ENCODE assay signal across 13 cellular contexts in the genomic region with DNA sequence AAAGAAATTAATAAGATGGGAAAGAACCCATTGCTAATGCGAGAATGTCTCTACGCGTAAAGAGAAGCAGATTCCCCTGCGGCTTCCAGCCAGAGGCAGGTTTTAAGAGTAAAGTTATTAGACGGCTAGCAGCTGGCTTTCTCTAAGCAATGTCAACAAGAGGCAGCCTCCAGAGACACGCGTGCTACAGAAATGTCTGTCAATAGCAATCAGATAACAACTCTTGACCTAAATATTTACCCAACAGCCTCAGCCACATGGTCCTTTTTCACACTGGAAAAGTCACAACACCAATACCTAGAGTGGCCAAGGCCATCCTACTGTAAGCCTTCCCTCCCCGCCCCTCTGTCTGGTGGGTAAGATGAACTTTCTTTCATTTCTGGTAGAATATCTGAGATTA.
"Had no signal": no experiment of that assay in that cellular context is flagged by ENCODE, and none has a peak within 500 bp of the region (broad histone marks: within the 10 kb centered on the region; RNA-seq: fewer than 3 reads in every experiment).

No MANE protein-coding gene starts in this region.

- H3K4me3 Mint-ChIP-seq: activated CD4-positive, alpha-beta memory T cell treated with anti-CD3 and anti-CD28 coated beads, Interleukin-2, amount 10 ng/mL, durations not matched to agents 7 days and 5 days; activated naive CD8-positive, alpha-beta T cell treated with anti-CD3 and anti-CD28 coated beads for 36 hours; mesothelial cell of epicardium; stimulated activated effector memory CD8-positive, alpha-beta T cell treated with anti-CD3 and anti-CD28 coated beads, Interleukin-12 subunit alpha, Interleukin-12 subunit beta, amount 100 ng/mL, for 72 hours had no signal

- H3K27ac ChIP-seq: lower lobe of right lung, neutrophil, right atrium auricular region, tibial artery, uterus had no signal

- H3K4me1 Mint-ChIP-seq: activated CD4-positive, alpha-beta memory T cell treated with anti-CD3 and anti-CD28 coated beads, Interleukin-2, amount 10 ng/mL, durations not matched to agents 7 days and 5 days; activated naive CD8-positive, alpha-beta T cell treated with anti-CD3 and anti-CD28 coated beads for 36 hours; mesothelial cell of epicardium; stimulated activated effector memory CD8-positive, alpha-beta T cell treated with anti-CD3 and anti-CD28 coated beads, Interleukin-12 subunit alpha, Interleukin-12 subunit beta, amount 100 ng/mL, for 72 hours had no signal

- H3K4me3 ChIP-seq: lower lobe of right lung, right atrium auricular region, tibial artery, uterus had no signal

- H3K27me3 ChIP-seq: neutrophil, right atrium auricular region, uterus had no signal

- H3K4me1 ChIP-seq: lower lobe of right lung, right atrium auricular region, tibial artery, uterus had no signal

- H3K9me3 Mint-ChIP-seq: activated naive CD8-positive, alpha-beta T cell treated with anti-CD3 and anti-CD28 coated beads for 36 hours; mesothelial cell of epicardium; stimulated activated effector memory CD8-positive, alpha-beta T cell treated with anti-CD3 and anti-CD28 coated beads, Interleukin-12 subunit alpha, Interleukin-12 subunit beta, amount 100 ng/mL, for 72 hours had no signal

- H3K9me3 ChIP-seq: lower lobe of right lung, neutrophil, right atrium auricular region, tibial artery, uterus had no signal

- ATAC-seq: lower lobe of right lung had no signal

- H3K27ac Mint-ChIP-seq: activated CD4-positive, alpha-beta memory T cell treated with anti-CD3 and anti-CD28 coated beads, Interleukin-2, amount 10 ng/mL, durations not matched to agents 7 days and 5 days; activated naive CD8-positive, alpha-beta T cell treated with anti-CD3 and anti-CD28 coated beads for 36 hours; mesothelial cell of epicardium; stimulated activated effector memory CD8-positive, alpha-beta T cell treated with anti-CD3 and anti-CD28 coated beads, Interleukin-12 subunit alpha, Interleukin-12 subunit beta, amount 100 ng/mL, for 72 hours had no signal

- FAIRE-seq: small intestine had no signal

- DNase-seq: activated CD4-positive, alpha-beta memory T cell treated with anti-CD3 and anti-CD28 coated beads, Interleukin-2, amount 10 ng/mL, durations not matched to agents 7 days and 5 days; activated gamma-delta T cell treated with Interleukin-2 at 50 U/mL for 16 hours; activated naive CD8-positive, alpha-beta T cell treated with anti-CD3 and anti-CD28 coated beads for 36 hours; hypothalamus; kidney glomerular epithelial cell; lower lobe of right lung; small intestine; tibial artery; uterus had no signal

- H3K36me3 Mint-ChIP-seq: activated naive CD8-positive, alpha-beta T cell treated with anti-CD3 and anti-CD28 coated beads for 36 hours; mesothelial cell of epicardium; stimulated activated effector memory CD8-positive, alpha-beta T cell treated with anti-CD3 and anti-CD28 coated beads, Interleukin-12 subunit alpha, Interleukin-12 subunit beta, amount 100 ng/mL, for 72 hours had no signal

- H3K36me3 ChIP-seq: lower lobe of right lung, neutrophil, right atrium auricular region, tibial artery, uterus had no signal
